In genomic region chr17:44777394-44778348, GRCh38 we compare ENCODE assay signal across 1 cellular context.
TF ChIP-seq lines count a peak whose summit lies in the region.

No MANE protein-coding gene starts in this region.

TF ChIP-seq in IMR-90, 13 proteins besides CTCF, POLR2A, EP300 and RAD21:
- TF ChIP-seq CEBPB (IDR thresholded peaks at IDR 0.05; ENCODE audit: low read depth, low read length) (no peak), USF2 (IDR thresholded peaks at IDR 0.05; ENCODE audit: low read depth, low read length) (no peak), RCOR1 (IDR thresholded peaks at IDR 0.05; ENCODE audit: insufficient replicate concordance, low read length) (no peak)
TF ChIP-seq in IMR-90: peak in this region for 0.
